In genomic region chr16:88754912-88755744, GRCh38 we compare ENCODE assay signal across 8 cellular contexts. TPM values are rescaled to one million over a fixed set of nuclear protein-coding genes. Genes with fewer than 3 reads are reported as not detected.
DNase-seq lines count a peak whose midpoint lies in the region; ATAC-seq and TF ChIP-seq lines count a peak whose summit lies in the region.

No MANE protein-coding gene starts in this region.

- 53 to 65% methylated on average over 21 to 42 of the region's 42 CpGs for WGBS in lower leg skin, 2 donors

- H3K9me3 ChIP-seq in lower lobe of right lung, result no peaks in the 10 kb centered on the region

- H3K4me1 ChIP-seq in lower lobe of right lung, result peaks cover 34% of the 10 kb centered on the region

- TF ChIP-seq CTCF in lower lobe of right lung (IDR thresholded peaks at IDR 0.05) (peak; percentile 24), lower leg skin (IDR thresholded peaks at IDR 0.05) (no peak)

- peaks cover 16% of the 10 kb centered on the region for H3K36me3 ChIP-seq in lower lobe of right lung

- H3K27me3 ChIP-seq in lower lobe of right lung (ENCODE audit: low read depth), result no peaks in the 10 kb centered on the region

- H3K4me3 ChIP-seq in lower lobe of right lung (no peak overlapping the region), lower leg skin (ENCODE audit: low read depth, poor library complexity, severe bottlenecking) (no peak overlapping the region)

- H3K27ac ChIP-seq in lower lobe of right lung, result no peak overlapping the region

- ATAC-seq in lower lobe of right lung, result peak in 1 of 2 donors; percentile 14
- ATAC-seq in GM19463 (IDR thresholded peaks at IDR 0.05; ENCODE audit: unreplicated experiment), result no peak

- no peak for TF ChIP-seq POLR2A in lower leg skin (IDR thresholded peaks at IDR 0.05)

- intact Hi-C loops in lower lobe of right lung (cut with DNase I) (no loop called here), lower leg skin (cut with DNase I; ENCODE audit: low total_unique reads) (no loop called here)

- in situ Hi-C loops in T47D (cut with HindIII; ENCODE audit: low pct_unique_long_range_greater_than_20kb, low sequenced_read_pairs) (no loop called here), KBM-7 (cut with MboI; ENCODE audit: low pct_unique_long_range_greater_than_20kb, low sequenced_read_pairs) (no loop called here)

- DNase-seq in AG20443 (ENCODE audit: low spot score) (peak; percentile 60), HuH-7 (ENCODE audit: low spot score) (peak; percentile 92), T47D (ENCODE audit: low read depth in 1 of 2, low spot score in 1 of 2) (peak; percentile 87 to 97), lower lobe of right lung (no peak), lower leg skin (ENCODE audit: low spot score in 2 of 2) (no peak), KBM-7 (no peak), NOMO-1 (lab: John Stamatoyannopoulos, UW; ENCODE audit: unreplicated experiment in 2 of 2) (no peak)

RNA-seq across cellular contexts. Expression of gene PIEZO1, which starts 29.9 kb away (rescaled TPM):
- 164 TPM for total RNA-seq in lower lobe of right lung
- total RNA-seq in lower leg skin, result 100 to 1,000 TPM; 196 to 281 (median 206) TPM

RNA-seq across cellular contexts. Expression of gene CDT1, which starts 48.5 kb away (rescaled TPM):
- total RNA-seq in lower lobe of right lung (3.5 TPM), lower leg skin (10 to 100 TPM in 2 of 4 donors, 1 to 10 TPM in 2; 2.9 to 14.7 (median 7.9) TPM)

RNA-seq across cellular contexts. Expression of gene CTU2, which starts 48.8 kb away (rescaled TPM):
- 14.5 TPM for total RNA-seq in lower lobe of right lung
- 1 to 10 TPM; 9.4 to 9.9 (median 9.5) TPM for total RNA-seq in lower leg skin

RNA-seq across cellular contexts. Expression of gene RNF166, which starts 48.9 kb away (rescaled TPM):
- 61.9 TPM for total RNA-seq in lower lobe of right lung
- total RNA-seq in lower leg skin, result 10 to 100 TPM; 14.7 to 21.8 (median 17.7) TPM

RNA-seq across cellular contexts. Expression of gene APRT, which starts 56.6 kb away (rescaled TPM):
- total RNA-seq in lower lobe of right lung, result 87.8 TPM
- 100 to 1,000 TPM; 276 to 310 (median 291) TPM for total RNA-seq in lower leg skin

Comparison
In these comparisons a context has a peak if more than half of its experiments do, and no peak if none do; other contexts are left out.
1. DNase-seq: peak in AG20443 (single experiment), HuH-7 (single experiment) and T47D (2 of 2); none in lower lobe of right lung (single experiment), lower leg skin (0 of 2), KBM-7 (single experiment) and NOMO-1 (0 of 2).